13 cellular contexts compared by ENCODE assay signal in the genomic region with DNA sequence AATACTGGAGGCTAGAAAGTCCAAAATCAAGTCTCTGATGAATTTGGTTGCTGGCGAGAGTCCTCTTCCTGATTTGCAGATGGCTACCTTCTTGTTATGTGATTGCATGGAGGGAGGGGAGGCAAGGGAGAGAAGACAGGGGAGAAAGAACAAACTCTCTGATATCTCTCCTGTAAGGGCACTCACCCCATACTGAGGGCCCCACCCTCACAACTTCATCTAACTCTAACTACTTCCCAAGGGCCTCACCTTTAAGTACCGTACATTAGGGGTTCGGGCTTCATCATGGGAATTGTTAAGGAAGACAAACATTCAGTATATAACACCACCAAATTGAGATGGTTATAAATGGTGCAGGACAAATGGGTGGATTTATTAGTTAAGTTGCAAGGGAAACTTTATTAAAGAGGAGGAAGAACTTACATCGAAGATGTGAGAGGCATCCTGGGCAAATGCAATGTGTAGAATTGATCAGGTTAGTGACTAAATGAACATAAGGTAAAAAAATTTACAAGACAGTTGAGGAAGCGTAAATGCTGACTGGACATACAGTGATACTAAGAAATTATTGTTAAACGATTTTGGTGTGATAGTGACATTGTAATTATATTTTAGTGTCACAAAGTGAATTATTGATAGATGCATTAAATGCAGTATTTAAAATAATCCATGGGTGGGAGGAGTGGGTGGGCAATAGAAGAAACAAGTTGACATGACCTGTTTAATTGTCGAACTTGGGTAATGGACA. TPM values are rescaled to one million over a fixed set of nuclear protein-coding genes. Genes with fewer than 3 reads are reported as not detected.
DNase-seq lines count a peak whose midpoint lies in the region; ATAC-seq and TF ChIP-seq lines count a peak whose summit lies in the region.
"Had no signal": no experiment of that assay in that cellular context is flagged by ENCODE, and none has a peak within 500 bp of the region (broad histone marks: within the 10 kb centered on the region; RNA-seq: fewer than 3 reads in every experiment).

No MANE protein-coding gene starts in this region.

- H3K9me3 ChIP-seq in A673 (ENCODE audit: low read depth, low read length, poor library complexity, severe bottlenecking), result no peaks in the 10 kb centered on the region
- H3K9me3 ChIP-seq: BE2C had no signal

- in situ Hi-C loops in ACHN (cut with HindIII; ENCODE audit: low pct_ligation_motif_present, low pct_unique_long_range_greater_than_20kb, low sequenced_read_pairs), result no loop called here

- no peak overlapping the region for H3K27ac ChIP-seq in A673 (ENCODE audit: low read depth, low read length, poor library complexity, severe bottlenecking)

- CTCF ChIA-PET in A673 (lab: Charles Lee), result no interaction called here
- CTCF ChIA-PET in T-cell (lab: Charles Lee), result interaction anchor here (0.6 to 2.8 kb wide), 2 partner anchors 57 to 66 kb away, joined by 4 to 18 read pairs; no protein-coding TSS in a partner anchor

- H3K4me1 ChIP-seq in A673 (ENCODE audit: insufficient read depth, low read length, poor library complexity, severe bottlenecking), result no peaks in the 10 kb centered on the region
- H3K4me1 ChIP-seq: BE2C had no signal

- no peak for TF ChIP-seq CTCF in A673 (conservative IDR thresholded peaks at IDR 0.05; ENCODE audit: low read depth, low read length)
- TF ChIP-seq CTCF in foreskin fibroblast (IDR thresholded peaks at IDR 0.05; ENCODE audit: low read depth, low read length), result no peak
- no peak for TF ChIP-seq CTCF in osteocyte (IDR thresholded peaks at IDR 0.05)

- no TSS peak for BruUV-seq in A673 (replicated peaks; lab: Mats Ljungman, UMichigan)

- H3K27me3 ChIP-seq in A673 (replicated peaks; ENCODE audit: insufficient read depth, low read depth, low read length, poor library complexity), result no peaks in the 10 kb centered on the region

- H3K27ac Mint-ChIP-seq in T-cell (peak overlapping the region; percentile 3 to 18), osteocyte (ENCODE audit: unreplicated experiment) (peak overlapping the region; percentile 78)
- H3K27ac Mint-ChIP-seq: activated naive CD4-positive, alpha-beta T cell treated with anti-CD3 and anti-CD28 coated beads, Interleukin-2, amount 50 U/mL, for 24 hours had no signal

- peaks cover 55% of the 10 kb centered on the region for H3K36me3 Mint-ChIP-seq in T-cell
- H3K36me3 Mint-ChIP-seq in osteocyte (ENCODE audit: unreplicated experiment), result no peaks in the 10 kb centered on the region

- H3K4me1 Mint-ChIP-seq in T-cell (peaks cover 0 to 10% (median 9%) of the 10 kb centered on the region in 3 donors), osteocyte (ENCODE audit: unreplicated experiment) (peaks cover 6% of the 10 kb centered on the region)

- ATAC-seq in T-cell (replicated peaks in 1 of 4) (no peak), GM19467 (IDR thresholded peaks at IDR 0.05; ENCODE audit: unreplicated experiment) (no peak), GM21723 (IDR thresholded peaks at IDR 0.05; ENCODE audit: unreplicated experiment) (no peak)

- intact Hi-C loops in A673 (cut with micrococcal nuclease; ENCODE audit: unreplicated experiment), result no loop called here

- H3K27me3 Mint-ChIP-seq in T-cell (no peaks in the 10 kb centered on the region), osteocyte (ENCODE audit: unreplicated experiment) (peaks cover 8% of the 10 kb centered on the region)
- H3K27me3 Mint-ChIP-seq: activated naive CD4-positive, alpha-beta T cell treated with anti-CD3 and anti-CD28 coated beads, Interleukin-2, amount 50 U/mL, for 24 hours had no signal

- POLR2A ChIA-PET in A673 (lab: Charles Lee; ENCODE audit: low non-redundant PET) (no interaction called here), T-cell (lab: Charles Lee) (interaction anchor here in 1 of 2 donors (0.6 kb wide), 1 partner anchor 19 kb away, joined by 11 read pairs; no protein-coding TSS in a partner anchor)

- no peaks in the 10 kb centered on the region for H3K9me3 Mint-ChIP-seq in T-cell
- H3K9me3 Mint-ChIP-seq in osteocyte (ENCODE audit: unreplicated experiment), result no peaks in the 10 kb centered on the region
- H3K9me3 Mint-ChIP-seq: activated naive CD4-positive, alpha-beta T cell treated with anti-CD3 and anti-CD28 coated beads, Interleukin-2, amount 50 U/mL, for 24 hours had no signal

- H3K36me3 ChIP-seq in A673 (ENCODE audit: insufficient read depth, low read length, poor library complexity, severe bottlenecking), result no peaks in the 10 kb centered on the region
- H3K36me3 ChIP-seq: BE2C had no signal

- H3K4me3 ChIP-seq in A673 (ENCODE audit: low read depth, low read length, poor library complexity, severe bottlenecking), result peak overlapping the region; percentile 36
- H3K4me3 ChIP-seq in foreskin fibroblast (ENCODE audit: low read depth in 1 of 2, low read length in 2 of 2), result peak overlapping the region; percentile 40 to 57

- H3K4me3 Mint-ChIP-seq in T-cell, result peak overlapping the region in 1 of 3 donors; percentile 63
- H3K4me3 Mint-ChIP-seq in osteocyte (ENCODE audit: unreplicated experiment), result peak overlapping the region; percentile 74

- DNase-seq in A673 (ENCODE audit: low spot score) (no peak), T-cell (no peak), foreskin fibroblast (no peak), osteocyte (ENCODE audit: extremely low spot score, unreplicated experiment) (peak; percentile 30), NCI-H345 treated with DMSO at 0.1 percent for 48 hours (lab: John Stamatoyannopoulos, UW; ENCODE audit: unreplicated experiment) (no peak), ACHN (no peak)
- DNase-seq: activated CD4-positive, CD25-positive, alpha-beta regulatory T cell had no signal

RNA-seq across cellular contexts. Expression of a gene that starts 10.6 kb away (rescaled TPM):
- total RNA-seq in A673 (2021) (not detected in 2 replicates), T-cell (not detected), osteocyte (not detected in 2 replicates)
- total RNA-seq: lung, ureter had no signal

RNA-seq across cellular contexts. Expression of a gene that starts 31.4 kb away (rescaled TPM):
- total RNA-seq in A673 (2021), result not detected in 2 replicates
- total RNA-seq in T-cell, result 1 to 10 TPM; 2.9 to 8.5 (median 5.1) TPM
- 0.16 and 0.44 TPM in 2 replicates for total RNA-seq in osteocyte
